10 cellular contexts compared by ENCODE assay signal in genomic region chr4:153241970-153242847, GRCh38. TPM values are rescaled to one million over a fixed set of nuclear protein-coding genes. Genes with fewer than 3 reads are reported as not detected.
DNase-seq lines count a peak whose midpoint lies in the region; ATAC-seq, FAIRE-seq and TF ChIP-seq lines count a peak whose summit lies in the region.
"Had no signal": no experiment of that assay in that cellular context is flagged by ENCODE, and none has a peak within 500 bp of the region (broad histone marks: within the 10 kb centered on the region; RNA-seq: fewer than 3 reads in every experiment).

No MANE protein-coding gene starts in this region.

- TF ChIP-seq POLR2A in HepG2 (IDR thresholded peaks at IDR 0.05; ENCODE audit: insufficient read depth in 1 of 2, low read depth in 2 of 2, low read length in 2 of 2), result no peak

- H3K4me3 ChIP-seq in HepG2 (replicated peaks in 1 of 3; ENCODE audit: insufficient read depth in 1 of 3, low read depth in 2 of 3, low read length in 3 of 3), result no peak overlapping the region

- no peaks in the 10 kb centered on the region for H3K79me2 ChIP-seq in HepG2 (ENCODE audit: insufficient read depth, low read length)

- CTCF ChIA-PET in T-cell (lab: Charles Lee), result no interaction called here
- CTCF ChIA-PET in HepG2 (lab: Yijun Ruan, JAX; ENCODE audit: low intra/inter-chr PET ratio, low total read pairs), result no interaction called here
- CTCF ChIA-PET in activated CD8-positive, alpha-beta T cell treated with anti-CD3 and anti-CD28 coated beads, Interleukin-2, amount 10 ng/mL, durations not matched to agents 7 days and 5 days (lab: Charles Lee), result interaction anchor here (0.6 kb wide), 1 partner anchor 159 kb away, joined by 3 read pairs; no protein-coding TSS in a partner anchor

- H3K9ac ChIP-seq in HepG2 (ENCODE audit: insufficient read depth, low read depth, low read length), result no peak overlapping the region

- H3K4me2 ChIP-seq in HepG2 (ENCODE audit: low read depth, low read length), result peak overlapping the region; percentile 39

- H4K20me1 ChIP-seq in HepG2 (ENCODE audit: insufficient read depth, low read length), result no peaks in the 10 kb centered on the region

- H3K27ac Mint-ChIP-seq in T-cell, result peak overlapping the region; percentile 32 to 49
- no peak overlapping the region for H3K27ac Mint-ChIP-seq in activated CD8-positive, alpha-beta T cell treated with anti-CD3 and anti-CD28 coated beads, Interleukin-2, amount 10 ng/mL, durations not matched to agents 7 days and 5 days

- no peaks in the 10 kb centered on the region for H3K27me3 ChIP-seq in HepG2 (ENCODE audit: control insufficient read depth in 1 of 2, insufficient read depth in 2 of 2, low read length in 2 of 2)

- H3K4me1 ChIP-seq in HepG2 (ENCODE audit: insufficient read depth, low read length), result peaks cover 30% of the 10 kb centered on the region

- peak; percentile 43 for FAIRE-seq in HepG2 (lab: Jason Lieb, UNC)

- 37% methylated on average over 13 of the region's 13 CpGs for WGBS in HepG2 (ENCODE audit: low lambda C conversion rate)

- TF ChIP-seq RAD21 in HepG2 (CRISPR knock-in tag; IDR thresholded peaks at IDR 0.05), result no peak

- no peaks in the 10 kb centered on the region for H3K36me3 Mint-ChIP-seq in T-cell
- no peaks in the 10 kb centered on the region for H3K36me3 Mint-ChIP-seq in activated CD8-positive, alpha-beta T cell treated with anti-CD3 and anti-CD28 coated beads, Interleukin-2, amount 10 ng/mL, durations not matched to agents 7 days and 5 days (ENCODE audit: low read depth)

- H3K27ac ChIP-seq in HepG2 (ENCODE audit: extremely low read length, insufficient read depth, low read length), result no peak overlapping the region

- in situ Hi-C loops in HepG2 (cut with HindIII; ENCODE audit: extremely low pct_ligation_motif_present, low pct_unique_long_range_greater_than_20kb), result no loop called here
- in situ Hi-C loops in ACHN (cut with HindIII; ENCODE audit: low pct_ligation_motif_present, low pct_unique_long_range_greater_than_20kb, low sequenced_read_pairs), result no loop called here

- intact Hi-C loops in HepG2 (cut with micrococcal nuclease; ENCODE audit: unreplicated experiment), result no loop called here

- no peak for TF ChIP-seq EP300 in HepG2 (IDR thresholded peaks at IDR 0.05; ENCODE audit: low read depth in 2 of 2, low read length in 2 of 2)
- TF ChIP-seq EP300 in HepG2 (CRISPR knock-in tag; IDR thresholded peaks at IDR 0.05; ENCODE audit: borderline replicate concordance), result no peak

- no peaks in the 10 kb centered on the region for H3K9me3 Mint-ChIP-seq in T-cell
- H3K9me3 Mint-ChIP-seq in activated CD8-positive, alpha-beta T cell treated with anti-CD3 and anti-CD28 coated beads, Interleukin-2, amount 10 ng/mL, durations not matched to agents 7 days and 5 days (ENCODE audit: insufficient read depth), result no peaks in the 10 kb centered on the region

- no peak overlapping the region for H3K4me3 Mint-ChIP-seq in T-cell
- no peak overlapping the region for H3K4me3 Mint-ChIP-seq in activated CD8-positive, alpha-beta T cell treated with anti-CD3 and anti-CD28 coated beads, Interleukin-2, amount 10 ng/mL, durations not matched to agents 7 days and 5 days

- H3K36me3 ChIP-seq in HepG2 (replicated peaks in 1 of 2; ENCODE audit: control insufficient read depth in 1 of 2, insufficient read depth in 2 of 2, low read length in 2 of 2), result no peaks in the 10 kb centered on the region

- DNase-seq in DMS 273 treated with DMSO at 0.1 percent for 48 hours (lab: John Stamatoyannopoulos, UW), result peak; percentile 69
- no peak for DNase-seq in T-cell
- DNase-seq in HepG2 (ENCODE audit: low spot score), result peak; percentile 40
- no peak for DNase-seq in ACHN
- no peak for DNase-seq in activated CD8-positive, alpha-beta T cell treated with anti-CD3 and anti-CD28 coated beads, Interleukin-2, amount 10 ng/mL, durations not matched to agents 7 days and 5 days
- DNase-seq: activated naive CD4-positive, alpha-beta T cell treated with anti-CD3 and anti-CD28 coated beads, Interleukin-2, amount 50 U/mL, for 16 hours; COR-L47 had no signal

- POLR2A ChIA-PET in T-cell (lab: Charles Lee) (no interaction called here), HepG2 (lab: Yijun Ruan, JAX) (no interaction called here)
- POLR2A ChIA-PET in activated CD8-positive, alpha-beta T cell treated with anti-CD3 and anti-CD28 coated beads, Interleukin-2, amount 10 ng/mL, durations not matched to agents 7 days and 5 days (lab: Charles Lee), result no interaction called here

- peaks cover 0 to 5% (median 0%) of the 10 kb centered on the region in 3 donors for H3K4me1 Mint-ChIP-seq in T-cell
- H3K4me1 Mint-ChIP-seq in activated CD8-positive, alpha-beta T cell treated with anti-CD3 and anti-CD28 coated beads, Interleukin-2, amount 10 ng/mL, durations not matched to agents 7 days and 5 days (ENCODE audit: low read depth), result no peaks in the 10 kb centered on the region

- BruUV-seq in HepG2 (replicated peaks; lab: Mats Ljungman, UMichigan), result no TSS peak

- H3K27me3 Mint-ChIP-seq in T-cell, result no peaks in the 10 kb centered on the region
- H3K27me3 Mint-ChIP-seq in activated CD8-positive, alpha-beta T cell treated with anti-CD3 and anti-CD28 coated beads, Interleukin-2, amount 10 ng/mL, durations not matched to agents 7 days and 5 days (ENCODE audit: low read depth), result peaks cover 10% of the 10 kb centered on the region

- no peak overlapping the region for H2AFZ ChIP-seq in HepG2 (ENCODE audit: low read length)

- no peak for TF ChIP-seq CTCF in HepG2 (CRISPR knock-in tag; IDR thresholded peaks at IDR 0.05)

- peak; percentile 51 for ATAC-seq in HG02798 (IDR thresholded peaks at IDR 0.05; ENCODE audit: poor library complexity, unreplicated experiment)
- no peak for ATAC-seq in T-cell (replicated peaks in 1 of 4)
- peak; percentile 83 for ATAC-seq in HepG2
- no peak for ATAC-seq in GM21390 (IDR thresholded peaks at IDR 0.05; ENCODE audit: unreplicated experiment)
- no peak for ATAC-seq in activated CD8-positive, alpha-beta T cell treated with anti-CD3 and anti-CD28 coated beads, Interleukin-2, amount 10 ng/mL, durations not matched to agents 7 days and 5 days
- no peak for ATAC-seq in HG03565 (IDR thresholded peaks at IDR 0.05; ENCODE audit: unreplicated experiment)

- no peaks in the 10 kb centered on the region for H3K9me3 ChIP-seq in HepG2 (ENCODE audit: low read length)

TF ChIP-seq in HepG2, 621 proteins besides CTCF, POLR2A, EP300 and RAD21 (continues in another document):
- TF ChIP-seq ZNF263 (CRISPR knock-in tag; IDR thresholded peaks at IDR 0.05) (no peak), MAX (IDR thresholded peaks at IDR 0.05) (peak; percentile 47; the same call in 1 of the 2 replicates), ZNF512B (CRISPR knock-in tag; IDR thresholded peaks at IDR 0.05; ENCODE audit: borderline replicate concordance) (no peak), ZNF296 (CRISPR knock-in tag; conservative IDR thresholded peaks at IDR 0.05) (no peak), MAFK (conservative IDR thresholded peaks at IDR 0.05 in 1 of 2, IDR thresholded peaks at IDR 0.05 in 1 of 2; ENCODE audit: low read length in 2 of 2) (no peak)

RNA-seq across cellular contexts. Expression of gene TRIM2, which starts 38.0 kb away (rescaled TPM):
- total RNA-seq in T-cell (1 to 10 TPM; 3.5 to 8.4 (median 4.4) TPM), HepG2 (2016; rRNA removed; fragmentation: Illumina TruSeq; extraction: Trizol) (4.2 and 7.0 TPM in 2 replicates)
- total RNA-seq in HepG2 (2016; cell fraction: cytosol; rRNA removed; fragmentation: Illumina TruSeq; extraction: Trizol; ENCODE audit: low read depth), result 1.8 and 2.6 TPM in 2 replicates
- total RNA-seq in HepG2 (2016; cell fraction: insoluble cytoplasmic fraction; rRNA removed; fragmentation: Illumina TruSeq; extraction: Trizol), result 3.7 and 4.1 TPM in 2 replicates
- 1.2 and 1.3 TPM in 2 replicates for total RNA-seq in HepG2 (2016; cell fraction: membrane; rRNA removed; fragmentation: Illumina TruSeq; extraction: Trizol)
- total RNA-seq in HepG2 (2016; cell fraction: nucleus; rRNA removed; fragmentation: Illumina TruSeq; extraction: Trizol), result 5.2 and 6.5 TPM in 2 replicates
- 2.1 and 2.9 TPM in 2 replicates for polyA plus RNA-seq in HepG2 (2011; rRNA removed)
- 2.1 and 2.4 TPM in 2 replicates for polyA plus RNA-seq in HepG2 (2011; cell fraction: cytosol; rRNA removed)
- 2.8 and 4.0 TPM in 2 replicates for polyA plus RNA-seq in HepG2 (2011; cell fraction: nucleus; rRNA removed)
- 1.9 and 2.8 TPM in 2 replicates for polyA plus RNA-seq in HepG2 (2012)
- polyA plus RNA-seq in HepG2 (2016; cell fraction: cytosol; fragmentation: Illumina TruSeq; extraction: Trizol; ENCODE audit: low read depth), result 0.27 and 0.29 TPM in 2 replicates
- polyA plus RNA-seq in HepG2 (2016; cell fraction: insoluble cytoplasmic fraction; fragmentation: Illumina TruSeq; extraction: Trizol; ENCODE audit: low read depth), result 2.8 and 2.9 TPM in 2 replicates
- polyA plus RNA-seq in HepG2 (2016; cell fraction: membrane; fragmentation: Illumina TruSeq; extraction: Trizol; ENCODE audit: low read depth), result 0.50 and 0.55 TPM in 2 replicates
- polyA plus RNA-seq in HepG2 (2016; cell fraction: nucleus; fragmentation: Illumina TruSeq; extraction: Trizol; ENCODE audit: insufficient read depth, low read depth), result 2.9 and 3.5 TPM in 2 replicates
- polyA minus RNA-seq in HepG2 (2011; rRNA and poly(A)+ RNA removed; ENCODE audit: low replicate concordance), result 10.3 and 18.9 TPM in 2 replicates
- polyA minus RNA-seq in HepG2 (2011; cell fraction: cytosol; rRNA and poly(A)+ RNA removed), result 4.3 and 6.3 TPM in 2 replicates
- polyA minus RNA-seq in HepG2 (2011; cell fraction: nucleus; rRNA and poly(A)+ RNA removed), result 10.4 and 12.2 TPM in 2 replicates
- total RNA-seq in activated CD8-positive, alpha-beta T cell treated with anti-CD3 and anti-CD28 coated beads, Interleukin-2, amount 10 ng/mL, durations not matched to agents 7 days and 5 days, result under 1 TPM; 0.13 to 0.18 TPM

Comparison
In these comparisons a context has a peak if more than half of its experiments do, and no peak if none do; other contexts are left out.
1. DNase-seq: peak in DMS 273 treated with DMSO at 0.1 percent for 48 hours (single experiment) and HepG2 (single experiment); none in T-cell (0 of 34), ACHN (single experiment) and activated CD8-positive, alpha-beta T cell treated with anti-CD3 and anti-CD28 coated beads, Interleukin-2, amount 10 ng/mL, durations not matched to agents 7 days and 5 days (single experiment).
2. ATAC-seq: peak in HG02798 (single experiment) and HepG2 (single experiment); none in T-cell (0 of 4), GM21390 (single experiment), activated CD8-positive, alpha-beta T cell treated with anti-CD3 and anti-CD28 coated beads, Interleukin-2, amount 10 ng/mL, durations not matched to agents 7 days and 5 days (single experiment) and HG03565 (single experiment).